ENCODE assay signal across 8 cellular contexts in the genomic region with DNA sequence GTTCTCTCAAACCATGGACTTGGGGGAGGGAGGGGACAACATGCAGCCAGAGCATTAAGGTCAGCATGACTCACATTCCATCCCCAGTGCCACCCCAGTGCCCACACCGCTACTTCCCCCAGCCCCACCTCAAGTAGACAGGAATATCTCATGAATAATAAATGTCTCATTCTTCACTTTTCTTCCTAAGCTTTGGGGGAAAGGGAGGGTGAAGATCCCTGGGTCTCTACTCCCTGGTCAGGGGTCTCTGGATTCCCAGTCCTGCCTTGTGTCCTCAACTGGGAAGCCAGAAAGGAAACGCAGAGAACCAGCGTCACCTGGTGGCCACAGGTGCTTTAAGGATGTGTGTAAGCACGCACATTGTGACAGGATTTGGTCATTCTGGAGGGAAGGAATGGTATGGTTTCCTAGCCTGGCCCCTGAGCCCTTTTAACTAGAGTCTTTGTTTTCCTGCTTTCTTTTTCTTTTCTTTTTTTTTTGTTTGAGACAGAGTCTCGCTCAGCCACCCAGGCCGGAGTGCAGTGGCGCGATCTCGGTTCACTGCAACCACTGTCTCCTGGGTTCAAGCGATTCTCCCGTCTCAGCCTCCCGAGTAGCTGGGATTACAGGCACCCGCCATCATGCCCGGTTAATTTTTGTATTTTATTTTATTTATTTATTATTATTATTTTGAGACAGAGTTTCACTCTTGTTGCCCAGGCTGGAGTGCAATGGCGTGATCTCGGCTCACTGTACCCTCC. TPM values are rescaled to one million over a fixed set of nuclear protein-coding genes. Genes with fewer than 3 reads are reported as not detected.
DNase-seq lines count a peak whose midpoint lies in the region; ATAC-seq and TF ChIP-seq lines count a peak whose summit lies in the region.

No MANE protein-coding gene starts in this region.

- CTCF ChIA-PET in activated naive CD4-positive, alpha-beta T cell treated with anti-CD3 and anti-CD28 coated beads for 36 hours (lab: Charles Lee), result interaction anchor here (0.6 to 9.1 kb wide), 19 partner anchors 8 to 147 kb away, joined by 3 to 117 read pairs (median 3); a partner anchor contains a TSS

- no peaks in the 10 kb centered on the region for H3K27me3 Mint-ChIP-seq in IgD-negative memory B cell
- no peaks in the 10 kb centered on the region for H3K27me3 Mint-ChIP-seq in activated naive CD4-positive, alpha-beta T cell treated with anti-CD3 and anti-CD28 coated beads for 36 hours (ENCODE audit: low read depth)
- peaks cover 7% of the 10 kb centered on the region for H3K27me3 Mint-ChIP-seq in glutamatergic neuron (ENCODE audit: unreplicated experiment)
- H3K27me3 Mint-ChIP-seq in progenitor cell of endocrine pancreas, result peaks cover 20% of the 10 kb centered on the region

- ATAC-seq in HG02852 (IDR thresholded peaks at IDR 0.05; ENCODE audit: unreplicated experiment) (no peak), GM18909 (IDR thresholded peaks at IDR 0.05; ENCODE audit: poor library complexity, unreplicated experiment) (no peak)

- TF ChIP-seq CTCF in glutamatergic neuron (IDR thresholded peaks at IDR 0.05; ENCODE audit: partially characterized antibody, unreplicated experiment) (peak; percentile 64), progenitor cell of endocrine pancreas (IDR thresholded peaks at IDR 0.05; ENCODE audit: unreplicated experiment) (peak; percentile 94)

- H3K36me3 Mint-ChIP-seq in IgD-negative memory B cell (no peaks in the 10 kb centered on the region), glutamatergic neuron (ENCODE audit: unreplicated experiment) (no peaks in the 10 kb centered on the region), progenitor cell of endocrine pancreas (ENCODE audit: insufficient read depth) (no peaks in the 10 kb centered on the region)
- H3K36me3 Mint-ChIP-seq in activated naive CD4-positive, alpha-beta T cell treated with anti-CD3 and anti-CD28 coated beads for 36 hours (ENCODE audit: low read depth), result no peaks in the 10 kb centered on the region

- H3K9me3 Mint-ChIP-seq in IgD-negative memory B cell, result no peaks in the 10 kb centered on the region
- H3K9me3 Mint-ChIP-seq in activated naive CD4-positive, alpha-beta T cell treated with anti-CD3 and anti-CD28 coated beads for 36 hours, result no peaks in the 10 kb centered on the region
- peaks cover 2% of the 10 kb centered on the region for H3K9me3 Mint-ChIP-seq in glutamatergic neuron (ENCODE audit: unreplicated experiment)
- H3K9me3 Mint-ChIP-seq in progenitor cell of endocrine pancreas (ENCODE audit: low read depth), result no peaks in the 10 kb centered on the region

- H3K4me3 Mint-ChIP-seq in IgD-negative memory B cell (peak overlapping the region in 3 of 4 donors; percentile 39 to 71 (median 58)), glutamatergic neuron (ENCODE audit: unreplicated experiment) (peak overlapping the region; percentile 69), progenitor cell of endocrine pancreas (ENCODE audit: low read depth) (no peak overlapping the region)
- H3K4me3 Mint-ChIP-seq in activated naive CD4-positive, alpha-beta T cell treated with anti-CD3 and anti-CD28 coated beads for 36 hours, result no peak overlapping the region

- intact Hi-C loops in activated naive CD4-positive, alpha-beta T cell treated with anti-CD3 and anti-CD28 coated beads for 36 hours (cut with micrococcal nuclease), result no loop called here

- peak overlapping the region in 1 of 3 donors; percentile 43 for H3K27ac Mint-ChIP-seq in IgD-negative memory B cell
- H3K27ac Mint-ChIP-seq in activated naive CD4-positive, alpha-beta T cell treated with anti-CD3 and anti-CD28 coated beads for 36 hours, result peak overlapping the region; percentile 70
- H3K27ac Mint-ChIP-seq in glutamatergic neuron (ENCODE audit: unreplicated experiment), result peak overlapping the region; percentile 88
- H3K27ac Mint-ChIP-seq in progenitor cell of endocrine pancreas, result peak overlapping the region; percentile 88

- DNase-seq in COLO668 (lab: John Stamatoyannopoulos, UW; ENCODE audit: unreplicated experiment), result peak; percentile 75
- DNase-seq in OCI-M2 (lab: John Stamatoyannopoulos, UW; ENCODE audit: unreplicated experiment), result peak; percentile 31
- peak; percentile 88 for DNase-seq in activated naive CD4-positive, alpha-beta T cell treated with anti-CD3 and anti-CD28 coated beads for 36 hours
- DNase-seq in glutamatergic neuron, result peak; percentile 94
- DNase-seq in progenitor cell of endocrine pancreas (ENCODE audit: low spot score, unreplicated experiment), result peak; percentile 79

- H3K4me1 Mint-ChIP-seq in IgD-negative memory B cell (peaks cover 6 to 8% (median 7%) of the 10 kb centered on the region in 3 donors), glutamatergic neuron (ENCODE audit: low read depth, unreplicated experiment) (peaks cover 18% of the 10 kb centered on the region), progenitor cell of endocrine pancreas (ENCODE audit: low read depth) (peaks cover 15% of the 10 kb centered on the region)
- peaks cover 29% of the 10 kb centered on the region for H3K4me1 Mint-ChIP-seq in activated naive CD4-positive, alpha-beta T cell treated with anti-CD3 and anti-CD28 coated beads for 36 hours (ENCODE audit: low read depth)

RNA-seq across cellular contexts. Expression of a gene that starts 3.4 kb away (rescaled TPM):
- not detected for polyA plus RNA-seq in IgD-negative memory B cell
- total RNA-seq in activated naive CD4-positive, alpha-beta T cell treated with anti-CD3 and anti-CD28 coated beads for 36 hours, result 1 to 10 TPM; 1.2 TPM
- total RNA-seq in glutamatergic neuron (ENCODE audit: unreplicated experiment) (not detected), progenitor cell of endocrine pancreas (not detected in 2 replicates)

RNA-seq across cellular contexts. Expression of a gene that starts 23.6 kb away (rescaled TPM):
- polyA plus RNA-seq in IgD-negative memory B cell, result 4.2 TPM
- 1 to 10 TPM in 1 of 2 experiments, under 1 TPM in 1; 0.93 to 1.1 TPM for total RNA-seq in activated naive CD4-positive, alpha-beta T cell treated with anti-CD3 and anti-CD28 coated beads for 36 hours
- 26.6 TPM for total RNA-seq in glutamatergic neuron (ENCODE audit: unreplicated experiment)
- 15.6 and 16.6 TPM in 2 replicates for total RNA-seq in progenitor cell of endocrine pancreas

RNA-seq across cellular contexts. Expression of a gene that starts 36.0 kb away (rescaled TPM):
- polyA plus RNA-seq in IgD-negative memory B cell, result 135 TPM
- total RNA-seq in activated naive CD4-positive, alpha-beta T cell treated with anti-CD3 and anti-CD28 coated beads for 36 hours, result 100 to 1,000 TPM in 1 of 2 experiments, 10 to 100 TPM in 1; 98.0 to 105 TPM
- total RNA-seq in glutamatergic neuron (ENCODE audit: unreplicated experiment) (88.6 TPM), progenitor cell of endocrine pancreas (165 and 173 TPM in 2 replicates)

RNA-seq across cellular contexts. Expression of a gene that starts 58.2 kb away (rescaled TPM):
- polyA plus RNA-seq in IgD-negative memory B cell, result 1.6 TPM
- 10 to 100 TPM; 17.9 to 18.4 TPM for total RNA-seq in activated naive CD4-positive, alpha-beta T cell treated with anti-CD3 and anti-CD28 coated beads for 36 hours
- total RNA-seq in glutamatergic neuron (ENCODE audit: unreplicated experiment) (1.8 TPM), progenitor cell of endocrine pancreas (32.2 and 37.8 TPM in 2 replicates)

Comparison
In these comparisons a context has a peak if more than half of its experiments do, and no peak if none do; other contexts are left out.
1. DNase-seq: peak in every context shown above with its lines; median percentile 94 in glutamatergic neuron; 88 in activated naive CD4-positive, alpha-beta T cell treated with anti-CD3 and anti-CD28 coated beads for 36 hours; 79 in progenitor cell of endocrine pancreas; 75 in COLO668; 31 in OCI-M2.
2. H3K4me3 Mint-ChIP-seq: peak in IgD-negative memory B cell (3 of 4) and glutamatergic neuron (single experiment); none in activated naive CD4-positive, alpha-beta T cell treated with anti-CD3 and anti-CD28 coated beads for 36 hours (single experiment) and progenitor cell of endocrine pancreas (single experiment).